Comparison of ENCODE assay signal across 1 cellular context in genomic region chr11:58774164-58774593, GRCh38.
TF ChIP-seq lines count a peak whose summit lies in the region.

No MANE protein-coding gene starts in this region.

TF ChIP-seq in K562, 482 proteins besides CTCF, POLR2A, EP300 and RAD21 (continued from another document and continues in another):
- no peak for TF ChIP-seq ZNF277 (CRISPR knock-in tag; IDR thresholded peaks at IDR 0.05; ENCODE audit: borderline replicate concordance)
- TF ChIP-seq KAT7 (CRISPR knock-in tag; IDR thresholded peaks at IDR 0.05; ENCODE audit: borderline replicate concordance): no peak
- 0 out of 2 replicates have a peak, but pooled peaks have one; percentile 29 for TF ChIP-seq RREB1 (CRISPR knock-in tag; IDR thresholded peaks at IDR 0.05)
- no peak for TF ChIP-seq TRIM25 (IDR thresholded peaks at IDR 0.05; ENCODE audit: borderline replicate concordance)
- no peak; the same call in 1 of the 2 replicates for TF ChIP-seq E4F1 (CRISPR knock-in tag; IDR thresholded peaks at IDR 0.05; ENCODE audit: borderline replicate concordance)
- TF ChIP-seq SIN3B (IDR thresholded peaks at IDR 0.05; ENCODE audit: low read depth): no peak
- TF ChIP-seq ZNF23 (CRISPR knock-in tag; IDR thresholded peaks at IDR 0.05): no peak
- no peak for TF ChIP-seq ELK3 (CRISPR knock-in tag; IDR thresholded peaks at IDR 0.05)
- TF ChIP-seq HNRNPK (IDR thresholded peaks at IDR 0.05; ENCODE audit: low read depth, low read length, poor library complexity, severe bottlenecking): no peak
- TF ChIP-seq BHLHE40 (IDR thresholded peaks at IDR 0.05; ENCODE audit: low read length): no peak
- TF ChIP-seq NUFIP1 (IDR thresholded peaks at IDR 0.05; ENCODE audit: partially characterized antibody): no peak
- no peak for TF ChIP-seq CHD2 (IDR thresholded peaks at IDR 0.05; ENCODE audit: low read depth, low read length)
- no peak for TF ChIP-seq ZNF232 (CRISPR knock-in tag; IDR thresholded peaks at IDR 0.05)
- TF ChIP-seq GTF2F1 (IDR thresholded peaks at IDR 0.05; ENCODE audit: low read depth, low read length): no peak
- no peak for TF ChIP-seq PTTG1 (tag; IDR thresholded peaks at IDR 0.05; ENCODE audit: low read depth)
- no peak for TF ChIP-seq HNRNPUL1 (IDR thresholded peaks at IDR 0.05; ENCODE audit: low read length)
- TF ChIP-seq HDAC1 (IDR thresholded peaks at IDR 0.05): no peak
- no peak for TF ChIP-seq ZBTB5 (IDR thresholded peaks at IDR 0.05)
- TF ChIP-seq ZNF77 (CRISPR knock-in tag; IDR thresholded peaks at IDR 0.05): no peak
- TF ChIP-seq PHTF2 (CRISPR knock-in tag; IDR thresholded peaks at IDR 0.05): no peak
- no peak for TF ChIP-seq ESRRA (IDR thresholded peaks at IDR 0.05; ENCODE audit: borderline replicate concordance, low read depth)
- TF ChIP-seq MEIS2 (IDR thresholded peaks at IDR 0.05; ENCODE audit: partially characterized antibody): no peak
- peak; percentile 56; the same call in 1 of the 2 replicates for TF ChIP-seq HDAC8 (tag; IDR thresholded peaks at IDR 0.05)
- no peak for TF ChIP-seq POLR2AphosphoS5 (IDR thresholded peaks at IDR 0.05; ENCODE audit: control insufficient read depth, insufficient read depth, low read depth, low read length)
- TF ChIP-seq ZBTB40 (IDR thresholded peaks at IDR 0.05): no peak
- TF ChIP-seq ZBTB40 (CRISPR knock-in tag; IDR thresholded peaks at IDR 0.05): no peak
- no peak for TF ChIP-seq ZNF436 (CRISPR knock-in tag; IDR thresholded peaks at IDR 0.05)
- no peak for TF ChIP-seq CBX8 (IDR thresholded peaks at IDR 0.05; ENCODE audit: borderline replicate concordance, extremely low read depth, low read depth, low read length, poor library complexity, severe bottlenecking)
- no peak for TF ChIP-seq E2F1 (CRISPR knock-in tag; IDR thresholded peaks at IDR 0.05)
- no peak for TF ChIP-seq ZNF551 (CRISPR knock-in tag; IDR thresholded peaks at IDR 0.05)
- no peak for TF ChIP-seq KDM4B (IDR thresholded peaks at IDR 0.05; ENCODE audit: borderline replicate concordance in 2 of 2, low read depth in 1 of 2)
